15 cellular contexts compared by ENCODE assay signal in the genomic region with DNA sequence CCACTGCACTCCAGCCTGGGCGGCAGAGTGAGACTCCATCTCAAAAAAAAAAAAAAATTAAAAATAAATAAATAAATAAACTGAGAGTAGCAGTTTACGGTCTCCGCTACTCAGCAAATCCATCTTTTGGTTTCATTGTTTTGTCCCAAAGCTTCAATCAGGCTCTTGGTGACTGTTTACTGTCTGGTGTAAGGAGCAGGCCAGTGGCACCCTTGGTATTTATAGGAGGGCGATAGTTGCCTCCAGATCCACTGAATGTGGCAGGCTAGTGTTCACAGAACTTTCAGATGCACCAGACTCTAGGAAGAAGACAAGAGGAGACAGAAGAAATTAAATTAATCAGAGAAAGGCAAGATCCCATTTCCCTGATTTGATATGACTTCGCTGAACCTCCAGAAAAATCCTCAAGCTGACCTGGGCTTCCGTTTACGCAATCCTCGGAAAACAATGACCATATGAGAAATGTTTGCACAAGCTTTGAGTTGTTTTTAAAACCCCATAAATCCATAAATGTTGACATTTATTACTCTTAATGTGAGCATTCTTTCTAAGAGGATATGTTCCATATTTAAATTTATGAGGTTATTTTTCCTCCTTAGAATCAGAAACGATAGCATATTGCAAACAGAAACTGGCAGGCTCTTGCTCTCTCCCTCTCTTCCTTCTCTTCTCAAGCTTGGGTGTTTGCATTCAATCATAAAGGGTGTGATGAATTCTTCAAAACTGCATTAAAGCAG. TPM values are rescaled to one million over a fixed set of nuclear protein-coding genes. Genes with fewer than 3 reads are reported as not detected.
A peak's percentile ranks its signal among the peaks of the same experiment; 100 is the strongest.
DNase-seq lines count a peak whose midpoint lies in the region; ATAC-seq and TF ChIP-seq lines count a peak whose summit lies in the region.
"Had no signal": no experiment of that assay in that cellular context is flagged by ENCODE, and none has a peak within 500 bp of the region (broad histone marks: within the 10 kb centered on the region; RNA-seq: fewer than 3 reads in every experiment).

No MANE protein-coding gene starts in this region.

- intact Hi-C loops in body of pancreas (cut with DNase I), result no loop called here

- peak overlapping the region; percentile 41 to 48 for H3K9ac ChIP-seq in mucosa of rectum (ENCODE audit: low read depth in 1 of 2, low read length in 2 of 2)

- TF ChIP-seq POLR2A in body of pancreas (IDR thresholded peaks at IDR 0.05), result no peak

- ATAC-seq in body of pancreas, result peak; percentile 69
- ATAC-seq: activated T-helper 17 cell treated with anti-CD3 and anti-CD28 coated beads, Interleukin-2, amount 50 U/mL, for 72 hours; left lobe of liver had no signal

- no peaks in the 10 kb centered on the region for H3K9me3 ChIP-seq in body of pancreas
- peaks cover 0 to 2% of the 10 kb centered on the region in 2 donors for H3K9me3 ChIP-seq in mucosa of rectum (ENCODE audit: control insufficient read depth in 2 of 2, low read length in 2 of 2)

- H3K27me3 ChIP-seq in body of pancreas (no peaks in the 10 kb centered on the region), mucosa of rectum (ENCODE audit: control insufficient read depth in 2 of 2, insufficient read depth in 2 of 2, low read length in 2 of 2) (no peaks in the 10 kb centered on the region)

- peak; percentile 57 for DNase-seq in DMS53 (lab: John Stamatoyannopoulos, UW)
- peak in 2 of 3 experiments; percentile 31 to 72 for DNase-seq in NCI-H1417 (lab: John Stamatoyannopoulos, UW)
- no peak for DNase-seq in body of pancreas
- no peak for DNase-seq in SW 1271 (lab: John Stamatoyannopoulos, UW)
- no peak for DNase-seq in dedifferentiated amniotic fluid mesenchymal stem cell (ENCODE audit: extremely low spot score)
- no peak for DNase-seq in activated CD4-positive, CD25-positive, alpha-beta regulatory T cell (lab: John Stamatoyannopoulos, UW)
- DNase-seq in GDM1 (lab: John Stamatoyannopoulos, UW), result no peak
- DNase-seq: activated CD4-positive, alpha-beta T cell treated with anti-CD3 and anti-CD28 coated beads, Interleukin-2, amount 50 U/mL, for 1 hour; CD4-positive, CD25-positive, alpha-beta regulatory T cell; effector CD4-positive, alpha-beta T cell; head of caudate nucleus; NCI-H187 treated with DMSO at 0.1 percent for 48 hours had no signal

- H3K4me3 ChIP-seq in body of pancreas (no peak overlapping the region), mucosa of rectum (ENCODE audit: low read length in 2 of 2) (no peak overlapping the region)

- WGBS in body of pancreas, 2 donors, result 48 to 53% methylated on average over 9 of the region's 9 CpGs

- H3K36me3 ChIP-seq in body of pancreas (replicated peaks in 1 of 2; ENCODE audit: insufficient read depth in 1 of 2, low read depth in 2 of 2), result no peaks in the 10 kb centered on the region
- no peaks in the 10 kb centered on the region for H3K36me3 ChIP-seq in mucosa of rectum (ENCODE audit: control insufficient read depth in 2 of 2, insufficient read depth in 2 of 2, low read length in 2 of 2)

- H3K4me1 ChIP-seq in body of pancreas (peaks cover 12% of the 10 kb centered on the region), mucosa of rectum (ENCODE audit: control insufficient read depth in 2 of 2, insufficient read depth in 2 of 2, low read length in 2 of 2) (peaks cover 6 to 11% of the 10 kb centered on the region in 2 donors)

- H3K27ac ChIP-seq in body of pancreas, result no peak overlapping the region
- H3K27ac ChIP-seq in mucosa of rectum (ENCODE audit: low read depth in 2 of 2, low read length in 2 of 2), result peak overlapping the region; percentile 38 to 77

- TF ChIP-seq CTCF in body of pancreas (IDR thresholded peaks at IDR 0.05), result no peak

RNA-seq across cellular contexts. Expression of a gene that starts 7.1 kb away (rescaled TPM):
- total RNA-seq in body of pancreas, result 1 to 10 TPM in 1 of 2 donors, under 1 TPM in 1; 0.52 to 3.0 TPM
- total RNA-seq: CD4-positive, CD25-positive, alpha-beta regulatory T cell had no signal

RNA-seq across cellular contexts. Expression of a gene that starts 27.2 kb away (rescaled TPM):
- total RNA-seq in body of pancreas, result not detected
- total RNA-seq: CD4-positive, CD25-positive, alpha-beta regulatory T cell had no signal

RNA-seq across cellular contexts. Expression of a gene that starts 46.5 kb away (rescaled TPM):
- total RNA-seq in body of pancreas, result 1 to 10 TPM; 6.2 to 7.3 TPM
- total RNA-seq: activated T-helper 17 cell treated with anti-CD3 and anti-CD28 coated beads, Interleukin-2, amount 50 U/mL, for 72 hours had no signal

RNA-seq across cellular contexts. Expression of a gene that starts 52.7 kb away (rescaled TPM):
- total RNA-seq in body of pancreas, result 1 to 10 TPM; 6.2 to 7.9 TPM

Comparison
In these comparisons a context has a peak if more than half of its experiments do, and no peak if none do; other contexts are left out.
1. DNase-seq: peak in DMS53 (single experiment) and NCI-H1417 (2 of 3); none in body of pancreas (0 of 4), SW 1271 (0 of 2), dedifferentiated amniotic fluid mesenchymal stem cell (single experiment), activated CD4-positive, CD25-positive, alpha-beta regulatory T cell (0 of 4) and GDM1 (single experiment).
2. H3K27ac ChIP-seq: peak in mucosa of rectum (2 of 2); none in body of pancreas (0 of 4).